Comparison of ENCODE assay signal across 3 cellular contexts in the genomic region with DNA sequence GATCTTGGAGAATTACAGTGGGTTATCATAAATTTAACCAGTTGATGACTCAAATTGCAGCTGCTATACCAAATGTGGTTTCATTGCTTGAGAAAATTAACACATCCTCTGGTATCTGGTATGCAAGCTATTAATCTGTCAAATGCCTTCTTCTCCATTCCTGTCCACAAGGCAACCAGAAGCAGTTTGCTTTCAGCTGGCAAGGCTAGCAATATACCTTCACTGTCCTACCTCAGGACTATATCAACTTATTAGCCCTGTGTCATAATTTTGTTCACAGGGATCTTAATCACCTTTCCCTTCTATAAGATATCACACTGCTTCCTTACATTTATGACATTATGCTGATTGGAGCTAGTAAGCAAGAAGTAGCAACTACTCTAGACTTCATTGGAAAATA.
"Had no signal": no experiment of that assay in that cellular context is flagged by ENCODE, and none has a peak within 500 bp of the region (broad histone marks: within the 10 kb centered on the region; RNA-seq: fewer than 3 reads in every experiment).

No MANE protein-coding gene starts in this region.

- DNase-seq: GDM1, GF-D8 had no signal

- H3K4me3 ChIP-seq: GM12878 had no signal
